ENCODE assay signal across 21 cellular contexts in genomic region chr5:112275671-112276070, GRCh38.
"Had no signal": no experiment of that assay in that cellular context is flagged by ENCODE, and none has a peak within 500 bp of the region (broad histone marks: within the 10 kb centered on the region; RNA-seq: fewer than 3 reads in every experiment).

No MANE protein-coding gene starts in this region.

- H3K9ac ChIP-seq: KMS-11 had no signal

- DNase-seq: MV-4-11, NCI-H1092, NCI-H1105 treated with DMSO at 0.1 percent for 48 hours, NCI-H1436, NCI-H187, NCI-H2029, NCI-H2081 treated with DMSO at 0.1 percent for 48 hours, NCI-H2171, NCI-H226, NCI-H446, NCI-H510A, NCI-H524 treated with DMSO at 0.1 percent for 48 hours, NCI-H774, Right ventricle myocardium superior, RPMI8226, SIG-M5 had no signal

- H3K4me2 ChIP-seq: KMS-11 had no signal

- H3K27ac ChIP-seq: HL-60, KMS-11, SJSA1, SK-N-MC had no signal

- H3K4me3 ChIP-seq: K562, SJSA1, SK-N-MC had no signal

- H3K36me3 ChIP-seq: SJSA1 had no signal

- H3K4me1 ChIP-seq: SJSA1 had no signal

- H3K9me3 ChIP-seq: SJSA1 had no signal

- ATAC-seq: K562 had no signal
